ENCODE assay signal across 22 cellular contexts in genomic region chr21:43958364-43959158, GRCh38. TPM values are rescaled to one million over a fixed set of nuclear protein-coding genes. Genes with fewer than 3 reads are reported as not detected.
DNase-seq lines count a peak whose midpoint lies in the region; ATAC-seq and TF ChIP-seq lines count a peak whose summit lies in the region.
"Had no signal": no experiment of that assay in that cellular context is flagged by ENCODE, and none has a peak within 500 bp of the region (broad histone marks: within the 10 kb centered on the region; RNA-seq: fewer than 3 reads in every experiment).

No MANE protein-coding gene starts in this region.

- H3K4me1 ChIP-seq in H9 (ENCODE audit: insufficient read depth, low read length) (no peaks in the 10 kb centered on the region), neuronal stem cell (ENCODE audit: control insufficient read depth in 2 of 2, insufficient read depth in 1 of 2, low read depth in 1 of 2, low read length in 2 of 2) (peaks cover 3 to 23% of the 10 kb centered on the region in 2 donors)
- H3K4me1 ChIP-seq: ascending aorta had no signal

- 100% methylated on average over 6 of the region's 13 CpGs for WGBS in H9 (ENCODE audit: extremely low coverage, insufficient read length, low lambda C conversion rate)
- 100% methylated on average over 13 of the region's 13 CpGs; no CpG with 5 or more reads in 1 of the 2 donors for WGBS in neuronal stem cell (ENCODE audit: extremely low coverage in 2 of 2, insufficient read length in 2 of 2, insufficient replicate concordance in 1 of 2), 2 donors

- DNase-seq in activated T-cell treated with anti-CD3 and anti-CD28 coated beads, Interleukin-2, amount 50 U/mL, for 72 hours, result peak; percentile 16 to 19
- no peak for DNase-seq in activated T-cell treated with anti-CD3 and anti-CD28 coated beads for 4 hours
- no peak for DNase-seq in H9
- DNase-seq in activated CD8-positive, alpha-beta T cell treated with anti-CD3 and anti-CD28 coated beads for 36 hours, result peak; percentile 27
- no peak for DNase-seq in neuronal stem cell (ENCODE audit: low spot score)
- no peak for DNase-seq in type B pancreatic cell (ENCODE audit: extremely low spot score, unreplicated experiment)
- DNase-seq in NCI-H1436 (lab: John Stamatoyannopoulos, UW), result no peak
- DNase-seq: activated naive CD4-positive, alpha-beta T cell; cerebellar nuclear complex; esophagus squamous epithelium; Kasumi-1; NCI-H1105; SHP77 treated with DMSO at 0.1 percent for 48 hours; stimulated activated CD4-positive, alpha-beta T cell treated with anti-CD3 and anti-CD28 coated beads, Interleukin-4, amount 100 ng/mL, for 4 hours; substantia nigra; WERI-Rb-1 had no signal

- H2BK120ac ChIP-seq in H9 (ENCODE audit: low read depth, low read length, poor library complexity, severe bottlenecking) (no peak overlapping the region), neuronal stem cell (ENCODE audit: low read depth, low read length) (peak overlapping the region; percentile 14)

- H3K14ac ChIP-seq in H9 (ENCODE audit: insufficient read depth, low read length) (no peak overlapping the region), neuronal stem cell (ENCODE audit: low read length) (peak overlapping the region; percentile 3)

- no peaks in the 10 kb centered on the region for H3K27me3 Mint-ChIP-seq in activated T-cell treated with anti-CD3 and anti-CD28 coated beads, Interleukin-2, amount 50 U/mL, for 72 hours (ENCODE audit: low read depth)
- H3K27me3 Mint-ChIP-seq in H9 (ENCODE audit: low read depth) (no peaks in the 10 kb centered on the region; the same call in 1 of the 2 replicates), type B pancreatic cell (no peaks in the 10 kb centered on the region)
- no peaks in the 10 kb centered on the region for H3K27me3 Mint-ChIP-seq in activated CD8-positive, alpha-beta T cell treated with anti-CD3 and anti-CD28 coated beads for 36 hours
- H3K27me3 Mint-ChIP-seq: CD4-positive, CD25-positive, alpha-beta regulatory T cell; progenitor cell of endocrine pancreas had no signal

- no peak overlapping the region for H3K4me3 Mint-ChIP-seq in activated T-cell treated with anti-CD3 and anti-CD28 coated beads, Interleukin-2, amount 50 U/mL, for 72 hours
- H3K4me3 Mint-ChIP-seq in H9 (no peak overlapping the region), type B pancreatic cell (no peak overlapping the region)
- no peak overlapping the region for H3K4me3 Mint-ChIP-seq in activated CD8-positive, alpha-beta T cell treated with anti-CD3 and anti-CD28 coated beads for 36 hours
- H3K4me3 Mint-ChIP-seq: CD4-positive, CD25-positive, alpha-beta regulatory T cell; nephron progenitor cell had no signal

- no peak overlapping the region for H2BK20ac ChIP-seq in H9 (ENCODE audit: low read depth, low read length, poor library complexity, severe bottlenecking)

- H3K18ac ChIP-seq in H9 (ENCODE audit: insufficient read length, low read depth, low read length) (peak overlapping the region; percentile 7), neuronal stem cell (ENCODE audit: low read length) (peak overlapping the region; percentile 91)

- H3K23me2 ChIP-seq in H9 (ENCODE audit: insufficient read length, low read depth, low read length, poor library complexity, severe bottlenecking), result no peaks in the 10 kb centered on the region

- no peak overlapping the region for H2AK5ac ChIP-seq in H9 (ENCODE audit: insufficient read length, low read length)
- peak overlapping the region; percentile 70 for H2AK5ac ChIP-seq in neuronal stem cell (ENCODE audit: low read depth, low read length)

- H3K36me3 ChIP-seq in neuronal stem cell (replicated peaks in 1 of 2; ENCODE audit: control insufficient read depth in 2 of 2, insufficient read depth in 2 of 2, low read length in 2 of 2), result peaks cover 8 to 32% of the 10 kb centered on the region in 2 donors

- H3K79me1 ChIP-seq in H9 (ENCODE audit: insufficient read depth, low read depth, low read length, poor library complexity, severe bottlenecking), result no peaks in the 10 kb centered on the region
- H3K79me1 ChIP-seq in neuronal stem cell (ENCODE audit: low read depth, low read length), result peaks cover 8% of the 10 kb centered on the region

- H2AFZ ChIP-seq in H9 (ENCODE audit: low read length) (no peak overlapping the region), neuronal stem cell (ENCODE audit: low read length) (no peak overlapping the region)

- intact Hi-C loops in activated CD8-positive, alpha-beta T cell treated with anti-CD3 and anti-CD28 coated beads for 36 hours (cut with micrococcal nuclease), result no loop called here

- ATAC-seq in activated T-cell treated with anti-CD3 and anti-CD28 coated beads, Interleukin-2, amount 50 U/mL, for 72 hours (replicated peaks in 1 of 2), result no peak
- ATAC-seq in activated CD8-positive, alpha-beta T cell treated with anti-CD3 and anti-CD28 coated beads for 36 hours, result no peak
- ATAC-seq in GM18511 (IDR thresholded peaks at IDR 0.05; ENCODE audit: unreplicated experiment), result no peak

- no peaks in the 10 kb centered on the region for H3K27me3 ChIP-seq in H9 (ENCODE audit: insufficient read depth, low read length)
- peaks cover 0 to 7% (median 0%) of the 10 kb centered on the region in 3 experiments for H3K27me3 ChIP-seq in neuronal stem cell (ENCODE audit: control insufficient read depth in 3 of 3, insufficient read depth in 3 of 3, low read depth in 1 of 3, low read length in 3 of 3)
- H3K27me3 ChIP-seq: ascending aorta, esophagus squamous epithelium had no signal

- peaks cover 0 to 2% of the 10 kb centered on the region in 2 donors for H3K9me3 Mint-ChIP-seq in activated T-cell treated with anti-CD3 and anti-CD28 coated beads, Interleukin-2, amount 50 U/mL, for 72 hours
- H3K9me3 Mint-ChIP-seq in H9 (peaks cover 4 to 5% of the 10 kb centered on the region in 2 experiments; a peak in 3 of 5 replicates), type B pancreatic cell (peaks cover 5% of the 10 kb centered on the region)
- H3K9me3 Mint-ChIP-seq in activated CD8-positive, alpha-beta T cell treated with anti-CD3 and anti-CD28 coated beads for 36 hours, result no peaks in the 10 kb centered on the region
- H3K9me3 Mint-ChIP-seq: CD4-positive, CD25-positive, alpha-beta regulatory T cell had no signal

- H3K4me2 ChIP-seq in H9 (ENCODE audit: insufficient read depth, insufficient read length, low read length) (no peak overlapping the region), neuronal stem cell (ENCODE audit: insufficient read depth, low read length, poor library complexity, severe bottlenecking) (no peak overlapping the region)
- H3K4me2 ChIP-seq: smooth muscle cell had no signal

- H3K9ac ChIP-seq in H9 (ENCODE audit: extremely low read depth, insufficient read length, low read length), result no peak overlapping the region
- H3K9ac ChIP-seq in neuronal stem cell (ENCODE audit: low read depth, low read length, poor library complexity), result peak overlapping the region; percentile 60

- no peak overlapping the region for H3T11ph ChIP-seq in H9 (ENCODE audit: low read length)

- CTCF ChIA-PET in activated CD8-positive, alpha-beta T cell treated with anti-CD3 and anti-CD28 coated beads for 36 hours (lab: Charles Lee), result no interaction called here

- H3K36me3 Mint-ChIP-seq in activated T-cell treated with anti-CD3 and anti-CD28 coated beads, Interleukin-2, amount 50 U/mL, for 72 hours (ENCODE audit: insufficient read depth in 2 of 2), result peaks cover 16 to 18% of the 10 kb centered on the region in 2 donors
- no peaks in the 10 kb centered on the region; a peak in 1 of 7 replicates for H3K36me3 Mint-ChIP-seq in H9 (ENCODE audit: insufficient read depth in 1 of 3, low read depth in 3 of 3)
- H3K36me3 Mint-ChIP-seq in activated CD8-positive, alpha-beta T cell treated with anti-CD3 and anti-CD28 coated beads for 36 hours (ENCODE audit: low read depth), result peaks cover 25% of the 10 kb centered on the region
- peaks cover 19% of the 10 kb centered on the region for H3K36me3 Mint-ChIP-seq in type B pancreatic cell

- peaks cover 25% of the 10 kb centered on the region for H3K4me1 Mint-ChIP-seq in activated T-cell treated with anti-CD3 and anti-CD28 coated beads, Interleukin-2, amount 50 U/mL, for 72 hours (ENCODE audit: low read depth)
- H3K4me1 Mint-ChIP-seq in H9 (peaks cover 2 to 3% of the 10 kb centered on the region in 2 experiments; a peak in 2 of 4 replicates), type B pancreatic cell (ENCODE audit: unreplicated experiment) (peaks cover 25% of the 10 kb centered on the region)
- peaks cover 26% of the 10 kb centered on the region for H3K4me1 Mint-ChIP-seq in activated CD8-positive, alpha-beta T cell treated with anti-CD3 and anti-CD28 coated beads for 36 hours (ENCODE audit: low read depth)

- no peak overlapping the region for H2BK5ac ChIP-seq in H9 (ENCODE audit: insufficient read length, low read length)
- peak overlapping the region; percentile 4 for H2BK5ac ChIP-seq in neuronal stem cell (ENCODE audit: low read length)

- no peak overlapping the region for H3K56ac ChIP-seq in H9 (ENCODE audit: insufficient read length, low read depth, low read length)

- H4K91ac ChIP-seq in H9 (ENCODE audit: insufficient read length, low read depth, low read length) (no peak overlapping the region), neuronal stem cell (ENCODE audit: low read depth, low read length, poor library complexity) (peak overlapping the region; percentile 28)

- H3K23ac ChIP-seq in H9 (ENCODE audit: insufficient read length, low read depth, low read length) (no peak overlapping the region), neuronal stem cell (ENCODE audit: low read depth, low read length, poor library complexity) (peak overlapping the region; percentile 86)

- H3K79me2 ChIP-seq in H9 (ENCODE audit: insufficient read depth, low read length), result no peaks in the 10 kb centered on the region

- POLR2A ChIA-PET in activated CD8-positive, alpha-beta T cell treated with anti-CD3 and anti-CD28 coated beads for 36 hours (lab: Charles Lee), result no interaction called here

- H3K4me3 ChIP-seq in neuronal stem cell (ENCODE audit: low read length in 2 of 2), result peak overlapping the region in 1 of 2 donors; percentile 69
- H3K4me3 ChIP-seq: ascending aorta, esophagus squamous epithelium, smooth muscle cell had no signal

- H2BK15ac ChIP-seq in H9 (ENCODE audit: low read depth, low read length) (no peak overlapping the region), neuronal stem cell (ENCODE audit: low read length) (peak overlapping the region; percentile 77)

- H3K27ac ChIP-seq in H9 (ENCODE audit: insufficient read length, low read depth, low read length) (no peak overlapping the region), neuronal stem cell (replicated peaks; ENCODE audit: low read length) (peak overlapping the region; percentile 3)
- H3K27ac ChIP-seq: ascending aorta, esophagus squamous epithelium, WERI-Rb-1 had no signal

- no peak overlapping the region for H4K5ac ChIP-seq in H9 (ENCODE audit: insufficient read length, low read depth, low read length)

- H2BK12ac ChIP-seq in H9 (ENCODE audit: insufficient read length, low read depth, low read length) (no peak overlapping the region), neuronal stem cell (ENCODE audit: low read length) (peak overlapping the region; percentile 100)

- no peak for TF ChIP-seq CTCF in H9 (conservative IDR thresholded peaks at IDR 0.05)
- TF ChIP-seq CTCF in activated CD8-positive, alpha-beta T cell treated with anti-CD3 and anti-CD28 coated beads for 36 hours (IDR thresholded peaks at IDR 0.05), result no peak
- no peak for TF ChIP-seq CTCF in type B pancreatic cell (conservative IDR thresholded peaks at IDR 0.05)

- H4K20me1 ChIP-seq in H9 (ENCODE audit: control insufficient read depth, insufficient read depth, insufficient read length), result no peaks in the 10 kb centered on the region

- H3K9me3 ChIP-seq in H9 (ENCODE audit: control insufficient read depth, low read depth, low read length) (no peaks in the 10 kb centered on the region), neuronal stem cell (replicated peaks in 1 of 2; ENCODE audit: control insufficient read depth in 2 of 2, insufficient read depth in 1 of 2, low read depth in 1 of 2, low read length in 2 of 2) (peaks cover 2 to 10% of the 10 kb centered on the region in 2 donors)
- H3K9me3 ChIP-seq: ascending aorta, esophagus squamous epithelium had no signal

- H3K27ac Mint-ChIP-seq in activated T-cell treated with anti-CD3 and anti-CD28 coated beads, Interleukin-2, amount 50 U/mL, for 72 hours, result no peak overlapping the region
- H3K27ac Mint-ChIP-seq in H9 (no peak overlapping the region), type B pancreatic cell (no peak overlapping the region)
- no peak overlapping the region for H3K27ac Mint-ChIP-seq in activated CD8-positive, alpha-beta T cell treated with anti-CD3 and anti-CD28 coated beads for 36 hours
- H3K27ac Mint-ChIP-seq: CD4-positive, CD25-positive, alpha-beta regulatory T cell; nephron progenitor cell; progenitor cell of endocrine pancreas had no signal

- H3K4ac ChIP-seq in H9 (ENCODE audit: low read depth, low read length) (no peak overlapping the region), neuronal stem cell (ENCODE audit: low read length) (peak overlapping the region; percentile 56)

- H4K8ac ChIP-seq in H9 (replicated peaks; ENCODE audit: insufficient read length, low read depth, low read length), result peak overlapping the region; percentile 5
- peak overlapping the region; percentile 92 for H4K8ac ChIP-seq in neuronal stem cell (ENCODE audit: low read depth, low read length)

RNA-seq across cellular contexts. Expression of gene TRAPPC10, which starts 53.5 kb away (rescaled TPM):
- total RNA-seq in activated T-cell treated with anti-CD3 and anti-CD28 coated beads, Interleukin-2, amount 50 U/mL, for 72 hours, result 10 to 100 TPM; 53.5 to 72.6 TPM
- total RNA-seq in H9 (2021) (27.9 and 32.9 TPM in 2 replicates), type B pancreatic cell (ENCODE audit: low replicate concordance) (33.7 and 37.0 TPM in 2 replicates)
- 10 to 100 TPM; 44.1 to 45.4 TPM for total RNA-seq in activated CD8-positive, alpha-beta T cell treated with anti-CD3 and anti-CD28 coated beads for 36 hours
- polyA plus RNA-seq in neuronal stem cell (2013, experiment 1 of 2), result 11.6 TPM
- 12.2 TPM for polyA plus RNA-seq in neuronal stem cell (2013, experiment 2 of 2)

Comparison
In these comparisons a context has a peak if more than half of its experiments do, and no peak if none do; other contexts are left out.
1. DNase-seq: peak in activated T-cell treated with anti-CD3 and anti-CD28 coated beads, Interleukin-2, amount 50 U/mL, for 72 hours (2 of 2) and activated CD8-positive, alpha-beta T cell treated with anti-CD3 and anti-CD28 coated beads for 36 hours (single experiment); none in activated T-cell treated with anti-CD3 and anti-CD28 coated beads for 4 hours (single experiment), H9 (single experiment), neuronal stem cell (single experiment), type B pancreatic cell (single experiment) and NCI-H1436 (single experiment).